In the genomic region with DNA sequence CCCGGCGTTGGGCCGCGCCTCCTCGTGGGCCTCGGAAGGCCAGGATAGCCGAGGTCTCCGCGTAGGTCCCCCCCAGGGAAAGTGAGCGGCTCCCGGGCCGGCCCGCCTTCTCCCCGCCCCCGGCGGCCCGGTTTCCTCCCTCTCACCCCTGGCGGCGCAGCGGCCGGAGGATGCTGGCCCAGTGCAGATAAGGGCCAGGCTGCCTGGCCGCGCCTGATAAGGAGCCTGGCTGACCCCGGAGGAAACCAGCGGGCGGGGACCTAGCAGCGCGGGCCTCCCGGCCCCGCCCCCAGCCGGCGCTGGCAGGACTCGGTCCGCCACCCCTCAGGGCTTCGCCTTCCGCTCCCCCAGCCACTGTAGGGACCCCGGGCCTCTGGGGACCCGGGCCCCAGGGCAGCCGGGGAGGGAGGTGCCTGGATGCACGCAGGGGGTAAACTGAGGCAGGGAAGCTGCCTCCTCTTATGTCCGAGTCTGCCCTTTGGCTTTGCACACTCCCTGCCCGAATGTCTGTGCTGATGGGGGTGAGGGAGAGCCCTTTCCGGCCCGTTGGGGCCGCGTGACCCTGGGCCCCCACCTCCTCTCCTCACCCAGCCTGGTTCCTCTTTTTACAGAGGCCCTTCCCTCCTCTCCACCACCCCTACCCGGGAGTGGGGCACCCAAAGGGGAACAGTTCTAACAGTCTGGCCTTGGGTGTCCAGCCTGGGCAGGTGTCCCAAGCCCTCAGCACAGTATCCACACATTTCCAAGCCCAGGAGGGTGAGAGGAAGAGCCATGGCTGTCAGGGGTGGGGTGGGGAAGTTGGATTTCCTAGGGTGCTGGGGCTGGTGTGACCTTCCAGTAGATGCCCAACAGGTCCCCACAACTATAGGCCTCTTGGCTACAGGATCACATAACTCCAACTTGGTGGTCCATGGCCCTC, we compare ENCODE assay signal across 8 cellular contexts. TPM values are rescaled to one million over a fixed set of nuclear protein-coding genes. Genes with fewer than 3 reads are reported as not detected.
DNase-seq lines count a peak whose midpoint lies in the region; ATAC-seq lines count a peak whose summit lies in the region.

TSS of gene LYL1 (minus strand) at position 193 of the 919 bp plus-strand sequence. CDS start 1,687 bp downstream, outside the sequence.

- H3K9ac ChIP-seq in iPS-18a (ENCODE audit: low read length) = no peak within 1 kb of the TSS

- H3K27ac ChIP-seq in adipose tissue (ENCODE audit: low read depth, low read length) (peak within 1 kb of the TSS; percentile 80), iPS-18a (ENCODE audit: low read length) (no peak within 1 kb of the TSS), skin epidermis (peak within 1 kb of the TSS; percentile 53 to 97 (median 80))

- DNase-seq in CMK (ENCODE audit: low read depth) (peak; percentile 98), MV-4-11 (lab: John Stamatoyannopoulos, UW) (peak; percentile 96), NCI-H524 treated with DMSO at 0.1 percent for 48 hours (lab: John Stamatoyannopoulos, UW) (no peak)

- peaks cover 54% of the 10 kb centered on the region for H3K27me3 ChIP-seq in iPS-18a (ENCODE audit: control insufficient read depth, insufficient read depth, low read length)

- peaks cover 5% of the 10 kb centered on the region for H3K36me3 ChIP-seq in iPS-18a (ENCODE audit: control insufficient read depth, low read depth, low read length)

- 2 to 6% (median 2%) methylated on average over 40 to 47 of the region's 47 CpGs for WGBS in adipose tissue, 3 donors

- H3K4me1 ChIP-seq in iPS-18a (ENCODE audit: control insufficient read depth, low read depth, low read length) = peaks cover 4% of the 10 kb centered on the region

- H3K4me3 ChIP-seq in iPS-18a (ENCODE audit: low read length) (peak within 1 kb of the TSS; percentile 33), skin epidermis (peak within 1 kb of the TSS; percentile 35 to 48 (median 44))

- H3K9me3 ChIP-seq in iPS-18a (ENCODE audit: control insufficient read depth, low read depth, low read length) = no peaks in the 10 kb centered on the region

- ATAC-seq in GM19372 (IDR thresholded peaks at IDR 0.05; ENCODE audit: low read depth, unreplicated experiment) = peak; percentile 42
- ATAC-seq in HG02981 (IDR thresholded peaks at IDR 0.05; ENCODE audit: unreplicated experiment) = no peak

RNA-seq across cellular contexts. Expression of gene LYL1, which starts in this region (rescaled TPM):
- 10 to 100 TPM in 1 of 3 donors, 1 to 10 TPM in 2; 1.9 to 10.3 (median 7.9) TPM for polyA plus RNA-seq in adipose tissue
